ENCODE assay signal across 8 cellular contexts in the genomic region with DNA sequence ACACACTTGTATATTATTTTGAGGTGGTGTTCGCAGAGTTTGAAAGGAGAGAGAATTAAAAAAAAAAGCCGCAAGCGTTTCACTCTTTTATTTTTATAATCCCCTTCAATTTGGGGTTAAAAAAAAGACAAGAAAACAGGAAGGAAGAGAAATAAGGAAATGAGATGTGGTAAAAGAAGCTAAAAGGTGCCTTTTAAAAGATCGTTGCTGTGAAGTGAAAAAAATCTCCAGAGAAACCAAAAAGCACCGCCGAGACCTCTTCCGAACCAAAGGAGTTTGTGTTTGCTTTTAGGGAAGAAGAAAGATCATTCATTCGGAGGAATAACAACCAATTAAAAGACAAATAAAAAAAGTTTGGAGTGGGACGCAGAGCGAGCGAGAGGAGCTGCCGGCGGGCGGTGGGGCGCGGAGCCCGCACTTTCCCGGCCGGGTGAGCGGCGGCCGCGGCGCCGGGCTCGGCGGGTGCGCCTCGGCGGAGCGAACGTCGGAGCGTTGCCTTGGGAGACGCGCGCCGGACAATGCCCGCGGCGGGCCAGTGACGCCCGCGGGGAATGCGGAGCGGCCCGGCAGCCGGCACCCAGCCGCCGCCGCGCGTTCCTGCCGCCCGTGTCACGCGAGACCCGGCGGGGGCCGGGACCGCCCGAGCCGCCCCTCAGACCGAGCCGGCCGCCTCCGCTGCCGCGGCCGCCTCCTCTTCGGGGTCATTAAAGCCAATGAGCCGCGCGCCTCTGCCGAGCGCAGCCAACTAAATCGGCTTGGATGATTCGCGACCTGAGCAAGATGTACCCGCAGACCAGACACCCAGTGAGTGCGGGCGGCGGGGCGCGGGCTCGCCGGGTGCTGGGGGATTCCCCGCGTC. TPM values are rescaled to one million over a fixed set of nuclear protein-coding genes. Genes with fewer than 3 reads are reported as not detected.
A peak's percentile ranks its signal among the peaks of the same experiment; 100 is the strongest.
DNase-seq lines count a peak whose midpoint lies in the region; ATAC-seq, FAIRE-seq and TF ChIP-seq lines count a peak whose summit lies in the region.

No MANE protein-coding gene starts in this region.

- H2AFZ ChIP-seq in astrocyte (ENCODE audit: low read depth, low read length), result no peak overlapping the region

- peaks cover 4% of the 10 kb centered on the region for H3K36me3 Mint-ChIP-seq in astrocyte (ENCODE audit: low read depth, unreplicated experiment)

- no peak for DNase-seq in BJ (ENCODE audit: low read depth)
- peak; percentile 31 for DNase-seq in RCC 7860 (ENCODE audit: low spot score)
- no peak for DNase-seq in astrocyte (ENCODE audit: low read depth)
- DNase-seq in iPS DF 6.9 (ENCODE audit: low read depth, low spot score), result no peak
- no peak for DNase-seq in retinal pigment epithelial cell (ENCODE audit: low read depth)
- DNase-seq in DMS153 (lab: John Stamatoyannopoulos, UW), result no peak
- no peak for DNase-seq in central memory CD4-positive, alpha-beta T cell

- peak; percentile 4 for ATAC-seq in GM19397 (IDR thresholded peaks at IDR 0.05; ENCODE audit: unreplicated experiment)

- peak overlapping the region; percentile 91 for H3K4me2 ChIP-seq in astrocyte (ENCODE audit: low read length)

- H3K27ac Mint-ChIP-seq in astrocyte (ENCODE audit: unreplicated experiment), result no peak overlapping the region

- H3K9ac ChIP-seq in astrocyte (ENCODE audit: low read length), result peak overlapping the region; percentile 96

- H3K4me3 ChIP-seq in BJ (ENCODE audit: low read depth, low read length) (peak overlapping the region; percentile 87), astrocyte (ENCODE audit: insufficient read depth, low read depth, low read length) (peak overlapping the region; percentile 94), iPS DF 6.9 (ENCODE audit: low read length) (peak overlapping the region; percentile 97), retinal pigment epithelial cell (ENCODE audit: low read length) (peak overlapping the region; percentile 93)

- H3K27ac ChIP-seq in astrocyte (ENCODE audit: low read depth, low read length), result peak overlapping the region; percentile 94
- no peak overlapping the region for H3K27ac ChIP-seq in iPS DF 6.9 (ENCODE audit: low read length)

- no peaks in the 10 kb centered on the region for H3K36me3 ChIP-seq in BJ (ENCODE audit: control insufficient read depth, insufficient read depth, low read length)
- H3K36me3 ChIP-seq in astrocyte (ENCODE audit: insufficient read depth, low read length), result peaks cover 3% of the 10 kb centered on the region
- no peaks in the 10 kb centered on the region; the same call in 1 of the 2 replicates for H3K36me3 ChIP-seq in iPS DF 6.9 (ENCODE audit: control insufficient read depth, insufficient read depth, low read length)

- no peaks in the 10 kb centered on the region for H3K27me3 Mint-ChIP-seq in astrocyte (ENCODE audit: low read depth, unreplicated experiment)

- H3K9me3 Mint-ChIP-seq in astrocyte (ENCODE audit: unreplicated experiment), result no peaks in the 10 kb centered on the region

- peaks cover 51% of the 10 kb centered on the region for H3K79me2 ChIP-seq in astrocyte (ENCODE audit: insufficient read depth, low read length)

- H4K20me1 ChIP-seq in astrocyte (ENCODE audit: insufficient read depth, low read length), result peaks cover 35% of the 10 kb centered on the region

- no peak for FAIRE-seq in RCC 7860 (lab: Jason Lieb, UNC)
- FAIRE-seq in astrocyte (lab: Jason Lieb, UNC), result no peak

- H3K4me3 Mint-ChIP-seq in astrocyte (ENCODE audit: unreplicated experiment), result peak overlapping the region; percentile 74

- H3K27me3 ChIP-seq in BJ (ENCODE audit: control insufficient read depth, insufficient read depth, low read length) (no peaks in the 10 kb centered on the region), astrocyte (ENCODE audit: insufficient read depth, low read length) (no peaks in the 10 kb centered on the region), iPS DF 6.9 (ENCODE audit: control insufficient read depth, insufficient read depth, low read length) (no peaks in the 10 kb centered on the region)

- CTCF ChIA-PET in BJ (lab: Yijun Ruan, JAX), result interaction anchor here (0.7 to 1.4 kb wide), 2 partner anchors 443 to 1076 kb away, joined by 4 to 5 read pairs; no protein-coding TSS in a partner anchor

- H3K4me1 ChIP-seq in astrocyte (ENCODE audit: insufficient read depth, low read length) (peaks cover 6% of the 10 kb centered on the region), iPS DF 6.9 (ENCODE audit: control insufficient read depth, insufficient read depth, low read length) (peaks cover 2% of the 10 kb centered on the region)

- H3K9me3 ChIP-seq in astrocyte (ENCODE audit: insufficient read depth, low read depth, low read length) (no peaks in the 10 kb centered on the region), iPS DF 6.9 (ENCODE audit: control insufficient read depth, insufficient read depth, low read length) (no peaks in the 10 kb centered on the region)

- peaks cover 15% of the 10 kb centered on the region for H3K4me1 Mint-ChIP-seq in astrocyte (ENCODE audit: low read depth, unreplicated experiment)

- TF ChIP-seq CTCF in BJ (IDR thresholded peaks at IDR 0.05; ENCODE audit: insufficient read depth, low read depth, low read length), result no peak
- no peak for TF ChIP-seq CTCF in astrocyte (IDR thresholded peaks at IDR 0.05; ENCODE audit: insufficient read depth, low read depth, low read length)
- TF ChIP-seq CTCF in retinal pigment epithelial cell (conservative IDR thresholded peaks at IDR 0.05; ENCODE audit: low read depth, low read length), result no peak

- POLR2A ChIA-PET in BJ (lab: Charles Lee), result interaction anchor here (0.6 to 1.5 kb wide), 9 partner anchors 38 to 1276 kb away, joined by 3 to 7 read pairs (median 4); partner anchors contain the start of gene PSAT1

- no CpG with 5 or more reads among the region's 89 CpGs for WGBS in iPS DF 6.9 (ENCODE audit: insufficient coverage, insufficient read length)

RNA-seq across cellular contexts. Expression of gene TLE4, which starts 0.5 kb away (rescaled TPM):
- polyA plus RNA-seq in BJ (2011; rRNA removed), result 152 and 154 TPM in 2 replicates
- polyA minus RNA-seq in BJ (2011; rRNA and poly(A)+ RNA removed), result 262 and 397 TPM in 2 replicates
- 96.3 and 98.5 TPM in 2 replicates for total RNA-seq in astrocyte
